ENCODE assay signal across 11 cellular contexts in the genomic region with DNA sequence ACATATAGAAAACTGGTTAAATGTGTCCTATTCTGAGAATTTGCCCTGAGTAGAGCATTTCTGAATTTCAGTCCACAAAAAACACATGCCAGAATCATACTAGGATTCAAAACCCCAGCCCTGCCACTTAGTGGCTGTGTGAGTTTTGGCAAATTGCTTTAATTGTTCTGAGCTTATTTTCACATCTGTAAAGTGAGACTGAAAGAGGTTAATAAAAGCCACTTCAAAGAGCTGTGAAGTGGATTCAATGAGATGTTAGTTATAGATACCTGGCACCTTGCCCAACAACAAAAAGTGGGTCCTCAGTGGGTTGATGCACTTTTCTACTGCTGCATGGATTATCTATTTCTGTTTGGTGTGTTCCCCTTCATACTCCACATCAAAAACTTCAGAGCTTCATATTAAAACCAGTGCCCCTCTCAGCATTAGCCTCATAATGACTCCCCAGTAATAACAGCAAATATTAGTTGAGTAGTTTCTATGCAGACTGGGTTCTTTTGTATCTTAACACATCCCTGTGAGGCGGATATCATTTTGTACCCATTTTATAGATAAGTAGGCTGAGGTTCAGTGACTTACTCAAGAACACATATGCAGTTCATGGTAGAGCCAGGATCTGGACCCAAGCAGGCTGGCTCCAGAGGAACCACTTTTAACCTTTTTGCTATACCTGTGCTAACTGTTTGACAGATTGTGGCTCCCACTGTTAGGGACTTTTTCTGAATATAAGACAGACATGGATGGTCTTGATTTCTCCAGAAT.
DNase-seq lines count a peak whose midpoint lies in the region; ATAC-seq and TF ChIP-seq lines count a peak whose summit lies in the region.
"Had no signal": no experiment of that assay in that cellular context is flagged by ENCODE, and none has a peak within 500 bp of the region (broad histone marks: within the 10 kb centered on the region; RNA-seq: fewer than 3 reads in every experiment).

No MANE protein-coding gene starts in this region.

- H3K79me2 ChIP-seq in MM.1S (ENCODE audit: low read length) (no peaks in the 10 kb centered on the region), OCI-LY3 (ENCODE audit: low read length) (no peaks in the 10 kb centered on the region)

- peak overlapping the region; percentile 90 for H3K27ac Mint-ChIP-seq in memory B cell

- H3K4me1 Mint-ChIP-seq in memory B cell, result peaks cover 28% of the 10 kb centered on the region

- H3K9me3 ChIP-seq in MM.1S (replicated peaks; ENCODE audit: insufficient read depth, low read length) (no peaks in the 10 kb centered on the region), OCI-LY3 (ENCODE audit: insufficient read depth, low read length) (no peaks in the 10 kb centered on the region)

- DNase-seq in activated CD4-positive, alpha-beta T cell treated with anti-CD3 and anti-CD28 coated beads for 24 hours (ENCODE audit: low read depth in 2 of 2), result peak; percentile 20 to 46
- no peak for DNase-seq in activated CD4-positive, alpha-beta T cell treated with anti-CD3 and anti-CD28 coated beads for 1 hour
- DNase-seq in MM.1S, result peak; percentile 63
- no peak for DNase-seq in memory B cell (ENCODE audit: low spot score in 2 of 2)
- no peak for DNase-seq in NCI-H446 treated with DMSO at 0.1 percent for 48 hours (lab: John Stamatoyannopoulos, UW)
- no peak for DNase-seq in cortex of kidney (lab: John Stamatoyannopoulos, UW)
- DNase-seq: mesendoderm, RPMI8226 had no signal

- H3K27me3 Mint-ChIP-seq in memory B cell, result no peaks in the 10 kb centered on the region

- no peaks in the 10 kb centered on the region for H3K36me3 Mint-ChIP-seq in memory B cell

- no peaks in the 10 kb centered on the region for H3K9me3 Mint-ChIP-seq in memory B cell

- H3K36me3 ChIP-seq in MM.1S (replicated peaks; ENCODE audit: insufficient read depth, low read length), result no peaks in the 10 kb centered on the region
- no peaks in the 10 kb centered on the region for H3K36me3 ChIP-seq in OCI-LY3 (replicated peaks; ENCODE audit: low read depth, low read length)

- H3K27ac ChIP-seq in MM.1S (ENCODE audit: low read length), result no peak overlapping the region
- peak overlapping the region; percentile 23 for H3K27ac ChIP-seq in OCI-LY3 (ENCODE audit: low read length)
- H3K27ac ChIP-seq: VCaP had no signal

- ATAC-seq in memory B cell (ENCODE audit: low read depth), result no peak
- no peak for ATAC-seq in GM18498 (IDR thresholded peaks at IDR 0.05; ENCODE audit: unreplicated experiment)

- no peak overlapping the region for H2AFZ ChIP-seq in MM.1S (ENCODE audit: low read length)
- H2AFZ ChIP-seq in OCI-LY3 (ENCODE audit: low read depth, low read length), result no peak overlapping the region

- no peak overlapping the region for H3K9ac ChIP-seq in MM.1S (ENCODE audit: low read length)
- 0 out of 2 replicates have a peak overlapping the region, but pooled peaks have one; percentile 8 for H3K9ac ChIP-seq in OCI-LY3 (ENCODE audit: low read length)

- no peaks in the 10 kb centered on the region for H3K9me2 ChIP-seq in MM.1S (replicated peaks; ENCODE audit: insufficient read depth, low read length)

- H3K4me3 ChIP-seq in MM.1S (ENCODE audit: low read length), result no peak overlapping the region
- no peak overlapping the region for H3K4me3 ChIP-seq in OCI-LY3 (ENCODE audit: low read length)

- no peaks in the 10 kb centered on the region for H3K27me3 ChIP-seq in MM.1S (replicated peaks; ENCODE audit: insufficient read depth, low read length)
- H3K27me3 ChIP-seq in OCI-LY3 (ENCODE audit: low read depth, low read length), result no peaks in the 10 kb centered on the region

- H3K4me3 Mint-ChIP-seq in memory B cell, result no peak overlapping the region

- TF ChIP-seq CTCF in MM.1S (IDR thresholded peaks at IDR 0.05; ENCODE audit: low read length) (no peak), OCI-LY3 (IDR thresholded peaks at IDR 0.05; ENCODE audit: low read depth, low read length) (no peak)

- H3K4me1 ChIP-seq in MM.1S (ENCODE audit: low read length) (peaks cover 14% of the 10 kb centered on the region), OCI-LY3 (ENCODE audit: low read length) (peaks cover 48% of the 10 kb centered on the region)

- no peaks in the 10 kb centered on the region for H3F3A ChIP-seq in MM.1S (ENCODE audit: insufficient read depth, low read length)

- H4K20me1 ChIP-seq in MM.1S (ENCODE audit: insufficient read depth, low read length) (no peaks in the 10 kb centered on the region), OCI-LY3 (ENCODE audit: insufficient read depth, low read length) (no peaks in the 10 kb centered on the region)

- H3K4me2 ChIP-seq in MM.1S (ENCODE audit: low read depth, low read length) (no peak overlapping the region), OCI-LY3 (ENCODE audit: low read length) (peak overlapping the region; percentile 41; the same call in 1 of the 2 replicates)

Comparison
In these comparisons a context has a peak if more than half of its experiments do, and no peak if none do; other contexts are left out.
1. DNase-seq: peak in activated CD4-positive, alpha-beta T cell treated with anti-CD3 and anti-CD28 coated beads for 24 hours (2 of 2) and MM.1S (single experiment); none in activated CD4-positive, alpha-beta T cell treated with anti-CD3 and anti-CD28 coated beads for 1 hour (single experiment), memory B cell (0 of 2), NCI-H446 treated with DMSO at 0.1 percent for 48 hours (single experiment) and cortex of kidney (single experiment).